ENCODE assay signal across 17 cellular contexts in genomic region chr12:23415180-23415579, GRCh38.
"Had no signal": no experiment of that assay in that cellular context is flagged by ENCODE, and none has a peak within 500 bp of the region (broad histone marks: within the 10 kb centered on the region; RNA-seq: fewer than 3 reads in every experiment).

No MANE protein-coding gene starts in this region.

- H3K36me3 ChIP-seq: cardiac muscle cell, MG63 had no signal

- H3K4me3 ChIP-seq: cardiac muscle cell, MG63 had no signal

- H3K27ac ChIP-seq: cardiac muscle cell, KMS-11 had no signal

- ATAC-seq: activated CD8-positive, alpha-beta memory T cell treated with anti-CD3 and anti-CD28 coated beads, Interleukin-2, amount 10 ng/mL, durations not matched to agents 7 days and 5 days; PC-3 had no signal

- DNase-seq: activated CD4-positive, alpha-beta T cell treated with anti-CD3 and anti-CD28 coated beads for 48 hours; activated CD4-positive, alpha-beta T cell treated with anti-CD3 and anti-CD28 coated beads, Interleukin-2, amount 50 U/mL, for 4 hours; activated CD4-positive, CD25-positive, alpha-beta regulatory T cell treated with anti-CD3 and anti-CD28 coated beads, Interleukin-2, amount 50 U/mL, for 72 hours; activated CD8-positive, alpha-beta memory T cell treated with anti-CD3 and anti-CD28 coated beads, Interleukin-2, amount 10 ng/mL, durations not matched to agents 7 days and 5 days; activated effector memory CD4-positive, alpha-beta T cell treated with Interleukin-2 at 50 U/mL for 16 hours; activated naive CD4-positive, alpha-beta T cell; activated T-cell treated with anti-CD3 and anti-CD28 coated beads, Interleukin-2, amount 50 U/mL, for 24 hours; MG63; NCI-H1105; NCI-H1436; NCI-H187; NCI-H2081; NCI-H526 treated with DMSO at 0.1 percent for 48 hours; PC-3; SHP77 had no signal

- H3K27me3 ChIP-seq: cardiac muscle cell, MG63 had no signal

- H3K9me3 ChIP-seq: MG63 had no signal
